ENCODE assay signal across 8 cellular contexts in the genomic region with DNA sequence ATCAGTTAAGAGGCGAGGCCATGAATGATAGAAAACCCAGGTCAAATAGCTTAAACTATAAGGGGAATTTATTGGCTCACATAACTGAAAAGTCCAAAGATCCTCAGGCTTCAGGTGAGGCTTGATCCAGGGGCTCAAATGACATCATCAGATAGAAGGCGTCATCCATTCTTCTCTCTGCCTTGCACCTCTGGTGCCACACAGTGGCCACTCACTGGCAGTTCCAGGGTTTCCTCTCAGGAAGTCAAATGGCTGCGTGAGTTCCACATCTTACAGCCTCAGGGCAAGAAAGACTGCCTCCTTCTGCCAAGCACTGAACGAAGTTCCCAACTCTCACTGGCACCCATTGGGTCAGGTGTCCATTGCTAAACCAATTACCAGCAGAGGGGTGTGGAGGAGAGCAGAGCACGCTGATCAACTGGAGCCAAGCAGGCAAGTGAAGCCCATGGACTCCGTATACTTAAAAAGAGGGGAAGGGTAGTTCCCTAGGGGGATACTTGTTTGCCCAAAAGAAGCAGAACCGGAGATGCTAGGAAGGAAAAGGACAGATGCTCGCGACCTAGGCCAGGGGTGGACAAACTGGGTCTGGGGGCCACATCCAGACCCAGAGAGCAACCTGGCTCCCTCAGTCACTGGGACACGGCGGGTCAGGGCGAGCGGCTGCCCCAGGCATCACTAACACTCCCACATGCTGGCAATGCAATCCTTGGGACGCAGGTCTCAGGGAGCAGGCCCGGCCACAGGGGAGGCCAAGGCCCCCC.
DNase-seq lines count a peak whose midpoint lies in the region; ATAC-seq and TF ChIP-seq lines count a peak whose summit lies in the region.

No MANE protein-coding gene starts in this region.

- H3K36me3 ChIP-seq in SU-DHL-6 (ENCODE audit: low read length) = no peaks in the 10 kb centered on the region

- ATAC-seq in HG02852 (IDR thresholded peaks at IDR 0.05; ENCODE audit: unreplicated experiment) (no peak), HG03469 (IDR thresholded peaks at IDR 0.05; ENCODE audit: unreplicated experiment) (no peak)

- H3K4me3 ChIP-seq in AG04449 (ENCODE audit: low read depth, low read length) = no peak overlapping the region
- H3K4me3 ChIP-seq in SU-DHL-6 (ENCODE audit: insufficient read depth, low read length, poor library complexity, severe bottlenecking) = no peak overlapping the region

- DNase-seq in AG04449 (ENCODE audit: low read depth, low spot score) (no peak), GM13977 (ENCODE audit: low spot score) (no peak), iPS DF 19.7 (ENCODE audit: low read depth, low spot score) (peak; percentile 75), activated T-cell treated with anti-CD3 and anti-CD28 coated beads for 4 hours (no peak)
- DNase-seq in activated CD4-positive, CD25-positive, alpha-beta regulatory T cell treated with anti-CD3 and anti-CD28 coated beads, Interleukin-2, amount 50 U/mL, for 72 hours = no peak

- CTCF ChIA-PET in AG04449 (lab: Yijun Ruan, JAX) = interaction anchor here (0.7 to 5.6 kb wide), 10 partner anchors 9 to 248 kb away, joined by 3 to 46 read pairs (median 8); no protein-coding TSS in a partner anchor

- in situ Hi-C loops in GM13977 (cut with MboI; ENCODE audit: low pct_unique_long_range_greater_than_20kb, low sequenced_read_pairs, unreplicated experiment) = loop anchor here (25.0 kb wide), 1 partner anchor 681 kb away; no protein-coding TSS in a partner anchor

- H3K9ac ChIP-seq in SU-DHL-6 (ENCODE audit: low read length) = no peak overlapping the region

- POLR2A ChIA-PET in AG04449 (lab: Yijun Ruan, JAX) = no interaction called here

- no peaks in the 10 kb centered on the region for H4K20me1 ChIP-seq in SU-DHL-6 (ENCODE audit: low read depth, low read length)

- H3K9me2 ChIP-seq in SU-DHL-6 (replicated peaks; ENCODE audit: insufficient read depth, low read length) = no peaks in the 10 kb centered on the region

- H2AFZ ChIP-seq in SU-DHL-6 (ENCODE audit: low read depth, low read length, severe bottlenecking) = no peak overlapping the region

- H3K9me3 ChIP-seq in SU-DHL-6 (ENCODE audit: insufficient read depth, low read length) = no peaks in the 10 kb centered on the region

- peak; percentile 73 for TF ChIP-seq CTCF in AG04449 (IDR thresholded peaks at IDR 0.05; ENCODE audit: insufficient read depth, low read length, missing control alignments)
- TF ChIP-seq CTCF in GM13977 (IDR thresholded peaks at IDR 0.05; ENCODE audit: extremely low read depth, insufficient read depth, missing control alignments) = peak; percentile 20
- peak; percentile 23 for TF ChIP-seq CTCF in SU-DHL-6 (IDR thresholded peaks at IDR 0.05; ENCODE audit: insufficient read depth, low read length, poor library complexity, severe bottlenecking)

- no peaks in the 10 kb centered on the region for H3K79me2 ChIP-seq in SU-DHL-6 (ENCODE audit: insufficient read depth, low read length)

- no peaks in the 10 kb centered on the region for H3K27me3 ChIP-seq in SU-DHL-6 (ENCODE audit: low read length)

- no peaks in the 10 kb centered on the region for H3F3A ChIP-seq in SU-DHL-6 (ENCODE audit: insufficient read depth)

- no peak overlapping the region for H3K4me2 ChIP-seq in SU-DHL-6 (ENCODE audit: low read depth, low read length, poor library complexity, severe bottlenecking)

- H3K27ac ChIP-seq in SU-DHL-6 (ENCODE audit: low read depth, low read length) = no peak overlapping the region

Comparison
In these comparisons a context has a peak if more than half of its experiments do, and no peak if none do; other contexts are left out.
1. CTCF ChIP-seq: peak in every context shown above with its lines; median percentile 73 in AG04449; 23 in SU-DHL-6; 20 in GM13977.